Comparison of ENCODE assay signal across 19 cellular contexts in genomic region chr15:29283371-29283770, GRCh38.
"Had no signal": no experiment of that assay in that cellular context is flagged by ENCODE, and none has a peak within 500 bp of the region (broad histone marks: within the 10 kb centered on the region; RNA-seq: fewer than 3 reads in every experiment).

No MANE protein-coding gene starts in this region.

- H3K9me3 ChIP-seq: esophagus squamous epithelium, gastrocnemius medialis, left lung, lower lobe of right lung, mucosa of descending colon had no signal

- H3K27me3 ChIP-seq: dorsolateral prefrontal cortex, gastrocnemius medialis, left lung had no signal

- H3K4me3 ChIP-seq: coronary artery, dorsolateral prefrontal cortex, esophagus squamous epithelium, gastrocnemius medialis, heart right ventricle, left lung, lower lobe of right lung, mucosa of descending colon had no signal

- H3K36me3 ChIP-seq: esophagus squamous epithelium, gastrocnemius medialis, heart right ventricle, left lung, lower lobe of right lung had no signal

- DNase-seq: dermis blood vessel endothelial cell; dorsolateral prefrontal cortex; effector CD4-positive, alpha-beta T cell; effector memory CD4-positive, alpha-beta T cell; esophagus squamous epithelium; foreskin fibroblast; foreskin melanocyte; gastrocnemius medialis; glutamatergic neuron; head of caudate nucleus; heart right ventricle; hippocampal formation; left cardiac atrium; left lung; left ventricle myocardium superior; lower lobe of right lung; mesenchymal stem cell; mucosa of descending colon had no signal

- H3K27ac ChIP-seq: coronary artery, dorsolateral prefrontal cortex, esophagus squamous epithelium, gastrocnemius medialis, heart right ventricle, left lung, lower lobe of right lung had no signal

- H3K4me1 ChIP-seq: esophagus squamous epithelium, gastrocnemius medialis, heart right ventricle, left lung, lower lobe of right lung had no signal
